10 cellular contexts compared by ENCODE assay signal in genomic region chr5:122236270-122236669, GRCh38.
"Had no signal": no experiment of that assay in that cellular context is flagged by ENCODE, and none has a peak within 500 bp of the region (broad histone marks: within the 10 kb centered on the region; RNA-seq: fewer than 3 reads in every experiment).

No MANE protein-coding gene starts in this region.

- H2AFZ ChIP-seq: hepatocyte had no signal

- H3K36me3 Mint-ChIP-seq: naive thymus-derived CD8-positive, alpha-beta T cell had no signal

- H3K4me1 Mint-ChIP-seq: naive thymus-derived CD8-positive, alpha-beta T cell had no signal

- H3K27me3 Mint-ChIP-seq: naive thymus-derived CD8-positive, alpha-beta T cell had no signal

- H3K4me1 ChIP-seq: right atrium auricular region had no signal

- H3K27ac Mint-ChIP-seq: activated CD8-positive, alpha-beta T cell treated with anti-CD3 and anti-CD28 coated beads, Interleukin-2, amount 10 ng/mL, durations not matched to agents 7 days and 5 days; naive thymus-derived CD8-positive, alpha-beta T cell had no signal

- H3K4me2 ChIP-seq: hepatocyte, smooth muscle cell had no signal

- H3K4me3 ChIP-seq: hepatocyte, lung, mucosa of descending colon, right atrium auricular region, smooth muscle cell had no signal

- H3K79me2 ChIP-seq: hepatocyte had no signal

- H3K36me3 ChIP-seq: neutrophil, right atrium auricular region had no signal

- H3K9me3 ChIP-seq: mucosa of descending colon, neutrophil, right atrium auricular region had no signal

- H3K27ac ChIP-seq: hepatocyte, neutrophil, right atrium auricular region had no signal

- H3K4me3 Mint-ChIP-seq: activated CD8-positive, alpha-beta T cell treated with anti-CD3 and anti-CD28 coated beads, Interleukin-2, amount 10 ng/mL, durations not matched to agents 7 days and 5 days; naive thymus-derived CD8-positive, alpha-beta T cell had no signal

- ATAC-seq: activated CD8-positive, alpha-beta T cell treated with anti-CD3 and anti-CD28 coated beads, Interleukin-2, amount 10 ng/mL, durations not matched to agents 7 days and 5 days; mucosa of descending colon; naive thymus-derived CD8-positive, alpha-beta T cell had no signal

- H3K27me3 ChIP-seq: hepatocyte, neutrophil, right atrium auricular region had no signal

- DNase-seq: activated CD4-positive, alpha-beta T cell treated with anti-CD3 and anti-CD28 coated beads for 4 hours; activated CD8-positive, alpha-beta memory T cell treated with anti-CD3 and anti-CD28 coated beads, Interleukin-2, amount 50 U/mL, for 48 hours; activated CD8-positive, alpha-beta T cell treated with anti-CD3 and anti-CD28 coated beads, Interleukin-2, amount 10 ng/mL, durations not matched to agents 7 days and 5 days; mucosa of descending colon; naive thymus-derived CD8-positive, alpha-beta T cell had no signal
